Comparison of ENCODE assay signal across 27 cellular contexts in the genomic region with DNA sequence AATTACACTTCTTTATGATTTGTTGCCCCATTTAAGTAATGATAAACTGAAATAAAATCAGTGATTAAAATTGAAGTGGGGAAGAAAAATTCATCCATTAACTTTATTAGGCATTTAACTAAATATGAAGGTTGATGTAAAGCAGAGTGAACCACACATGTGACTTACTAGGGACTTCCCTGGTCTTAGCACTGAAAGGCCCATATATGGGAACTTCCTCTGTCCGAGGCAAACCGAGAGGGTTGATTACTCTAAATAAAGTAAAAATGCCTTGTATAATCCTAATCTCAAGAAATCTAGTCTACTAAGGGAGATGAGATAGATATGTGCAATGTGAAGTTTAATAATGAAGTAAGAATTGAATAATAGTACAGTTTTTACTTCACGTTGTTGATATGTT.
"Had no signal": no experiment of that assay in that cellular context is flagged by ENCODE, and none has a peak within 500 bp of the region (broad histone marks: within the 10 kb centered on the region; RNA-seq: fewer than 3 reads in every experiment).

No MANE protein-coding gene starts in this region.

- H2AFZ ChIP-seq: hepatocyte, neural progenitor cell, parathyroid adenoma had no signal

- H3K4me3 ChIP-seq: esophagus muscularis mucosa, gastroesophageal sphincter, heart left ventricle, hepatocyte, left lung, neural progenitor cell, right lobe of liver, suprapubic skin, transverse colon, upper lobe of right lung, uterus had no signal

- H3K4me3 Mint-ChIP-seq: dendritic cell treated with granulocyte-macrophage colony-stimulating factor and Interleukin-4, amounts not matched to agents 40 ng/mL and 50 ng/mL, for 4 days; naive thymus-derived CD4-positive, alpha-beta T cell; nephron; neural progenitor cell; stimulated activated naive CD8-positive, alpha-beta T cell treated with anti-CD3 and anti-CD28 coated beads, Interleukin-15, amount 100 ng/mL, for 72 hours had no signal

- H3K27me3 ChIP-seq: esophagus muscularis mucosa, gastroesophageal sphincter, heart left ventricle, hepatocyte, left lung, neural progenitor cell, right lobe of liver, suprapubic skin, transverse colon, upper lobe of right lung, uterus had no signal

- H3K4me1 Mint-ChIP-seq: naive thymus-derived CD4-positive, alpha-beta T cell; nephron; stimulated activated naive CD8-positive, alpha-beta T cell treated with anti-CD3 and anti-CD28 coated beads, Interleukin-15, amount 100 ng/mL, for 72 hours had no signal

- H3K79me2 ChIP-seq: hepatocyte, parathyroid adenoma had no signal

- FAIRE-seq: endothelial cell of umbilical vein, small intestine had no signal

- DNase-seq: effector CD8-positive, alpha-beta T cell; foreskin keratinocyte; heart left ventricle; kidney; left lung; mesenchymal stem cell; midbrain; naive thymus-derived CD4-positive, alpha-beta T cell; right lobe of liver; small intestine; stimulated activated CD4-positive, alpha-beta T cell treated with anti-CD3 and anti-CD28 coated beads, Interleukin-15, amount 100 ng/mL, for 24 hours; stimulated activated CD4-positive, alpha-beta T cell treated with anti-CD3 and anti-CD28 coated beads, Interleukin-2, amount 100 ng/mL, for 48 hours; stimulated activated naive CD4-positive, alpha-beta T cell; stimulated activated naive CD8-positive, alpha-beta T cell treated with anti-CD3 and anti-CD28 coated beads, Interleukin-15, amount 100 ng/mL, for 72 hours; transverse colon; upper lobe of right lung; uterus had no signal

- H3K4me1 ChIP-seq: esophagus muscularis mucosa, foreskin keratinocyte, gastroesophageal sphincter, heart left ventricle, left lung, parathyroid adenoma, right lobe of liver, suprapubic skin, transverse colon, upper lobe of right lung, uterus had no signal

- H3K9ac ChIP-seq: neural progenitor cell, parathyroid adenoma had no signal

- H3K9me3 ChIP-seq: esophagus muscularis mucosa, gastroesophageal sphincter, heart left ventricle, left lung, right lobe of liver, suprapubic skin, transverse colon, upper lobe of right lung, uterus had no signal

- H3K27ac Mint-ChIP-seq: dendritic cell treated with granulocyte-macrophage colony-stimulating factor and Interleukin-4, amounts not matched to agents 40 ng/mL and 50 ng/mL, for 4 days; naive thymus-derived CD4-positive, alpha-beta T cell; nephron; neural progenitor cell; progenitor cell of endocrine pancreas; stimulated activated naive CD8-positive, alpha-beta T cell treated with anti-CD3 and anti-CD28 coated beads, Interleukin-15, amount 100 ng/mL, for 72 hours had no signal

- ATAC-seq: foreskin keratinocyte; gastroesophageal sphincter; heart left ventricle; left lung; naive thymus-derived CD4-positive, alpha-beta T cell; right lobe of liver; stimulated activated naive CD8-positive, alpha-beta T cell treated with anti-CD3 and anti-CD28 coated beads, Interleukin-15, amount 100 ng/mL, for 72 hours; upper lobe of right lung had no signal

- H3K27me3 Mint-ChIP-seq: dendritic cell treated with granulocyte-macrophage colony-stimulating factor and Interleukin-4, amounts not matched to agents 40 ng/mL and 50 ng/mL, for 4 days; progenitor cell of endocrine pancreas; stimulated activated naive CD8-positive, alpha-beta T cell treated with anti-CD3 and anti-CD28 coated beads, Interleukin-15, amount 100 ng/mL, for 72 hours had no signal

- H3K36me3 ChIP-seq: esophagus muscularis mucosa, gastroesophageal sphincter, heart left ventricle, left lung, neural progenitor cell, right lobe of liver, suprapubic skin, transverse colon, upper lobe of right lung, uterus had no signal

- H3K9me3 Mint-ChIP-seq: dendritic cell treated with granulocyte-macrophage colony-stimulating factor and Interleukin-4, amounts not matched to agents 40 ng/mL and 50 ng/mL, for 4 days; nephron; neural progenitor cell; stimulated activated naive CD8-positive, alpha-beta T cell treated with anti-CD3 and anti-CD28 coated beads, Interleukin-15, amount 100 ng/mL, for 72 hours had no signal

- H3K36me3 Mint-ChIP-seq: naive thymus-derived CD4-positive, alpha-beta T cell; neural progenitor cell had no signal

- H3K4me2 ChIP-seq: hepatocyte, neural progenitor cell had no signal

- H3K27ac ChIP-seq: esophagus muscularis mucosa, foreskin keratinocyte, gastroesophageal sphincter, heart left ventricle, hepatocyte, left lung, neural progenitor cell, parathyroid adenoma, right lobe of liver, suprapubic skin, transverse colon, upper lobe of right lung, uterus had no signal
